Comparison of ENCODE assay signal across 22 cellular contexts in the genomic region with DNA sequence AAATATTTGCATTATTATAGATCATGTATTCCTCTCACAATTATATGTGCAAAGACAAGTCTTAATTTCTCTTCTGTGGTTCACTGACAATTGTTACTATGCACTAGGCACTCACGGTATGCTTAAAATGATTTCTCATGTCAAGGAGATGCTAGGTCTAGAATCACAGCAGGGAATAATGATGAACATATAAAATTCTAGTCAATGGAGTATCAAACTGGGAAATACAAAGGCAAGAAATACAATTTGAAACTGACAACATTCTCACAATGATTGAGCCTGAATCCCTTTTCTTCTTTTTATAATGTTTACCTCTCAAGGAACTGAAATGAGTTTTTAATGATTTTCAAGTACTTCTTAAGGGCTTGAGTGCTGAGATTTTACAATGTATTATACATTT.
"Had no signal": no experiment of that assay in that cellular context is flagged by ENCODE, and none has a peak within 500 bp of the region (broad histone marks: within the 10 kb centered on the region; RNA-seq: fewer than 3 reads in every experiment).

No MANE protein-coding gene starts in this region.

- H3K36me3 ChIP-seq: MG63, SJSA1 had no signal

- H3K4me3 ChIP-seq: MG63, SJSA1, SK-N-MC had no signal

- H3K9me3 ChIP-seq: MG63, SJSA1 had no signal

- H3K27ac ChIP-seq: SJSA1, SK-N-MC had no signal

- ATAC-seq: HepG2 had no signal

- H3K27me3 ChIP-seq: MG63, SJSA1 had no signal

- DNase-seq: IMR-90, Karpas-422, KG1, MG63, NCI-H1092 treated with DMSO at 0.1 percent for 48 hours, NCI-H1694, NCI-H1930, NCI-H2081, NCI-H2171 treated with DMSO at 0.1 percent for 48 hours, NCI-H226, NCI-H446, NCI-H510A, NCI-H524 treated with DMSO at 0.1 percent for 48 hours, NCI-H69, NCI-H774, Right ventricle myocardium superior, RPMI8226, SIG-M5, T-helper 2 cell had no signal
